Comparison of ENCODE assay signal across 8 cellular contexts in the genomic region with DNA sequence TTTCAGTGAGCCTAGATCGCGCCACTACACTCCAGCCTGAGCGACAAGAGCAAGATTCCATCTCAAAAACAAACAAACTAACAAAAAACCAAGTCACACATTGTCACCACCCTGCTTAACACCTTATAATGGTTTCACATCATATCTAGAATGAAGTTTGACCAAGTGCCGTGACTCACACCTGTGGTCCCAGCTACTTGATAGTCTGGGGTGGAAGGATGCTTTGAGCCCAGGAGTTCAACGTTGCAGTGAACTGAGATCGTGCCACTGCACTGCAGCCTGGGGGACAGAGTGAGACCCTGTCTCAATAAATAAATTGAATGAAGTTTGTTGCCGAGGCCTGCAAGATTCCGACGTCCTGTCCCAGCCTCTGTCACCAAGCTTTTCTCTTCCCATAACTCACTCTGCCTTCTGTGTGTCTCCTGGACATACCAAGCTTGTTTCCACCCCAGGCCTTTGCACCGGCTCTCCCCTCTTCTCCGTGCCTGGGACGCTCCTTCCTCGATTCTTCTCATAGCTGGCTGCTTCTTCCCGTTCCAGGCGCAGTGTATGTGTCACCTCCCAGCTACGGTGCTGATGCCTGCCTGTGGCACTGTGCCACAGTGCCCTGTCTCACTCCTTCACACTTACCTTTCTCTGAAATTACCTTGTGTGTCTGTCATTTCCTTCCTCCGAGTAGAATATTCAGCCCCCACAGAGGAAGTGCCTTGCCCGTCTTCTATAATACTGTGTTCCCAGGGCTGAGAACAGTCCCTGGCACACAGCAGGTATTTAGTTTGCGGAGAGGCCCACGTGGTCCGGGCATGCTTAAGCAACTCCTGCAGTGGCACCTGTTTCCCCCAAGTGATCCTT. TPM values are rescaled to one million over a fixed set of nuclear protein-coding genes. Genes with fewer than 3 reads are reported as not detected.
DNase-seq lines count a peak whose midpoint lies in the region; ATAC-seq and TF ChIP-seq lines count a peak whose summit lies in the region.

No MANE protein-coding gene starts in this region.

- no peak for TF ChIP-seq CTCF in mucosa of descending colon (IDR thresholded peaks at IDR 0.05)

- peaks cover 57% of the 10 kb centered on the region for H3K27me3 Mint-ChIP-seq in activated T-helper 2 cell treated with anti-CD3 and anti-CD28 coated beads, Interferon-gamma antibody, Interleukin-2, Interleukin-4, amounts not matched to agents 10 μg/mL and 5 μg/mL and 100 μg/mL, durations not matched to agents 14 hours and 24 hours and 36 hours (ENCODE audit: low read depth)

- no peaks in the 10 kb centered on the region for H3K36me3 Mint-ChIP-seq in activated T-helper 2 cell treated with anti-CD3 and anti-CD28 coated beads, Interferon-gamma antibody, Interleukin-2, Interleukin-4, amounts not matched to agents 10 μg/mL and 5 μg/mL and 100 μg/mL, durations not matched to agents 14 hours and 24 hours and 36 hours (ENCODE audit: low read depth)

- H3K4me3 ChIP-seq in BLaER1 treated with 17β-estradiol and CSF1 and Interleukin-3, amounts not matched to agents 10 nM and 100 nM, result no peak overlapping the region
- H3K4me3 ChIP-seq in mucosa of descending colon, result no peak overlapping the region

- H3K27ac Mint-ChIP-seq in activated T-helper 2 cell treated with anti-CD3 and anti-CD28 coated beads, Interferon-gamma antibody, Interleukin-2, Interleukin-4, amounts not matched to agents 10 μg/mL and 5 μg/mL and 100 μg/mL, durations not matched to agents 14 hours and 24 hours and 36 hours, result no peak overlapping the region

- no peaks in the 10 kb centered on the region for H3K9me3 Mint-ChIP-seq in activated T-helper 2 cell treated with anti-CD3 and anti-CD28 coated beads, Interferon-gamma antibody, Interleukin-2, Interleukin-4, amounts not matched to agents 10 μg/mL and 5 μg/mL and 100 μg/mL, durations not matched to agents 14 hours and 24 hours and 36 hours

- DNase-seq in NCI-H1694 (lab: John Stamatoyannopoulos, UW) (peak; percentile 45), mucosa of descending colon (peak in 1 of 3 donors; percentile 40), epidermal melanocyte (ENCODE audit: insufficient read length, low spot score) (no peak), germinal center (ENCODE audit: low spot score) (no peak)
- peak; percentile 27 for DNase-seq in activated naive CD4-positive, alpha-beta T cell treated with Interleukin-2 at 50 U/mL for 16 hours
- no peak for DNase-seq in activated T-helper 2 cell treated with anti-CD3 and anti-CD28 coated beads, Interferon-gamma antibody, Interleukin-2, Interleukin-4, amounts not matched to agents 10 μg/mL and 5 μg/mL and 100 μg/mL, durations not matched to agents 14 hours and 24 hours and 36 hours (ENCODE audit: low spot score)

- H3K36me3 ChIP-seq in BLaER1 treated with 17β-estradiol and CSF1 and Interleukin-3, amounts not matched to agents 10 nM and 100 nM, result no peaks in the 10 kb centered on the region
- H3K36me3 ChIP-seq in mucosa of descending colon (ENCODE audit: low read depth), result no peaks in the 10 kb centered on the region

- H3K9ac ChIP-seq in BLaER1 treated with 17β-estradiol and CSF1 and Interleukin-3, amounts not matched to agents 10 nM and 100 nM, result no peak overlapping the region

- ATAC-seq in mucosa of descending colon (peak; percentile 61), HG02970 (IDR thresholded peaks at IDR 0.05; ENCODE audit: low FRiP score, unreplicated experiment) (no peak)

- peak overlapping the region in 8 of 11 experiments; percentile 15 to 70 (median 52); a peak in 13 of 22 replicates for H3K4me2 ChIP-seq in BLaER1 treated with 17β-estradiol and CSF1 and Interleukin-3, amounts not matched to agents 10 nM and 100 nM

- no peaks in the 10 kb centered on the region for H3K27me3 ChIP-seq in BLaER1 treated with 17β-estradiol and CSF1 and Interleukin-3, amounts not matched to agents 10 nM and 100 nM

- peaks cover 11 to 61% (median 42%) of the 10 kb centered on the region in 10 experiments for H3K4me1 ChIP-seq in BLaER1 treated with 17β-estradiol and CSF1 and Interleukin-3, amounts not matched to agents 10 nM and 100 nM
- H3K4me1 ChIP-seq in mucosa of descending colon (ENCODE audit: low read depth), result no peaks in the 10 kb centered on the region

- intact Hi-C loops in mucosa of descending colon (cut with DNase I, micrococcal nuclease), result loop anchor here (5.0 to 10.0 kb wide), 2 partner anchors 181 to 189 kb away; a partner anchor contains a TSS
- intact Hi-C loops in activated T-helper 2 cell treated with anti-CD3 and anti-CD28 coated beads, Interferon-gamma antibody, Interleukin-2, Interleukin-4, amounts not matched to agents 10 μg/mL and 5 μg/mL and 100 μg/mL, durations not matched to agents 14 hours and 24 hours and 36 hours (cut with micrococcal nuclease), result loop anchor here (2.0 kb wide), 2 partner anchors 119 to 185 kb away; no protein-coding TSS in a partner anchor

- H3K4me3 Mint-ChIP-seq in activated T-helper 2 cell treated with anti-CD3 and anti-CD28 coated beads, Interferon-gamma antibody, Interleukin-2, Interleukin-4, amounts not matched to agents 10 μg/mL and 5 μg/mL and 100 μg/mL, durations not matched to agents 14 hours and 24 hours and 36 hours (ENCODE audit: low read depth), result no peak overlapping the region

- H3K9me3 ChIP-seq in BLaER1 treated with 17β-estradiol and CSF1 and Interleukin-3, amounts not matched to agents 10 nM and 100 nM (replicated peaks in 1 of 11), result no peaks in the 10 kb centered on the region
- no peaks in the 10 kb centered on the region for H3K9me3 ChIP-seq in mucosa of descending colon

- H3K27ac ChIP-seq in BLaER1 treated with 17β-estradiol and CSF1 and Interleukin-3, amounts not matched to agents 10 nM and 100 nM, result no peak overlapping the region

- no peaks in the 10 kb centered on the region; a peak in 1 of 22 replicates for H4K20me1 ChIP-seq in BLaER1 treated with 17β-estradiol and CSF1 and Interleukin-3, amounts not matched to agents 10 nM and 100 nM

- peaks cover 15% of the 10 kb centered on the region for H3K4me1 Mint-ChIP-seq in activated T-helper 2 cell treated with anti-CD3 and anti-CD28 coated beads, Interferon-gamma antibody, Interleukin-2, Interleukin-4, amounts not matched to agents 10 μg/mL and 5 μg/mL and 100 μg/mL, durations not matched to agents 14 hours and 24 hours and 36 hours (ENCODE audit: low read depth)

RNA-seq across cellular contexts. Expression of a gene that starts 3.8 kb away (rescaled TPM):
- 10 to 100 TPM; 29.6 to 45.1 (median 35.9) TPM for total RNA-seq in mucosa of descending colon
- 8.0 and 8.2 TPM in 2 replicates for total RNA-seq in activated T-helper 2 cell treated with anti-CD3 and anti-CD28 coated beads, Interferon-gamma antibody, Interleukin-2, Interleukin-4, amounts not matched to agents 10 μg/mL and 5 μg/mL and 100 μg/mL, durations not matched to agents 14 hours and 24 hours and 36 hours

RNA-seq across cellular contexts. Expression of a gene that starts 23.6 kb away (rescaled TPM):
- total RNA-seq in mucosa of descending colon, result 10 to 100 TPM; 46.2 to 94.3 (median 83.0) TPM
- total RNA-seq in activated T-helper 2 cell treated with anti-CD3 and anti-CD28 coated beads, Interferon-gamma antibody, Interleukin-2, Interleukin-4, amounts not matched to agents 10 μg/mL and 5 μg/mL and 100 μg/mL, durations not matched to agents 14 hours and 24 hours and 36 hours, result 29.6 and 30.0 TPM in 2 replicates

Comparison
In these comparisons a context has a peak if more than half of its experiments do, and no peak if none do; other contexts are left out.
1. DNase-seq: peak in NCI-H1694 (single experiment) and activated naive CD4-positive, alpha-beta T cell treated with Interleukin-2 at 50 U/mL for 16 hours (single experiment); none in activated T-helper 2 cell treated with anti-CD3 and anti-CD28 coated beads, Interferon-gamma antibody, Interleukin-2, Interleukin-4, amounts not matched to agents 10 μg/mL and 5 μg/mL and 100 μg/mL, durations not matched to agents 14 hours and 24 hours and 36 hours (single experiment), epidermal melanocyte (single experiment) and germinal center (single experiment).